9 cellular contexts compared by ENCODE assay signal in the genomic region with DNA sequence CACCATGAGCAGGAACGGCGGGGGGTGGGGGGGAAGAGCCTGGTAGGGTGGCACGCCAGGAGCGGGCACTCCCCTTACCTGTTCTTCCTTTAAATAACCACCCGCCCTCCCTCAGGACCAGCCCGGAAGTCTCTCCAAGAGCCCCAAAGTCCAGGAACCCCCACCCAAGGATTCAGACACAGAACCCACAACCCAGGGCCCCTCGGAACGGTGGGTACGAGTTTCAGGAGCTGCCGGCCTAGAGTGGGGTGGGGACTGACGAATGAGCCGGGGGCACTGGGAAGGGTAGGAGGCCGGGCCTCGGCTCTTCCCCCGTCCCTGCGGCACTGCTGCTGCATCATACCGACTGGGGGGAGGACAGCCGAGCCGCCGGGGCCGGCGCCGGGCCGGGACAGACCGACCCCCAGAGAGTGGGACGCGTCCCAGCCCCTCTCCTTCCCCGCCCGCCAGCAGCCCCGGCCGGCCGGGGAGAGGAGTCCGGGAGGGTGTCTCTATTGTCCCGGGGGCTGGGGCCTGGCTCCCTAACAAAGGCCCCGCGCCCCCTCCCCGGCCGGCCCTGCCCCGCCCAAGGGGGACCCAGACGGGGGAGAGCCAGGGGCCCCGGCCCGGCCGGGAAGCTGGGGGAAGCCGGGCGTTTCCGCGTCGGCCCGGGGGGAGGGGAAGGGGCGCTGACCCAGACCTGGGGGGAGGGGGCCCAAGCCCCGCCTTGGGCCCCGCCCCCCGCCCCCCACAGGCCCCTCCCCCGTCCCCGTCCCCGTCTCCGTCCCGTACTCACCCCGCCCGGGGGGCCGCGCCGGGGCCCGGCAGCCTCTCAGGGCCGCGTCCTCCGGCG. TPM values are rescaled to one million over a fixed set of nuclear protein-coding genes. Genes with fewer than 3 reads are reported as not detected.
DNase-seq lines count a peak whose midpoint lies in the region; ATAC-seq, FAIRE-seq and TF ChIP-seq lines count a peak whose summit lies in the region.
"Had no signal": no experiment of that assay in that cellular context is flagged by ENCODE, and none has a peak within 500 bp of the region (broad histone marks: within the 10 kb centered on the region; RNA-seq: fewer than 3 reads in every experiment).

No MANE protein-coding gene starts in this region.

- 0% methylated on average over 6 of the region's 68 CpGs for WGBS in right lobe of liver (ENCODE audit: insufficient coverage, low coverage, low lambda C conversion rate, missing lambda C conversion rate)

- H3K79me2 ChIP-seq in HCT116 (ENCODE audit: insufficient read depth, low read length), result peaks cover 25% of the 10 kb centered on the region

- no peaks in the 10 kb centered on the region for H4K20me1 ChIP-seq in HCT116 (ENCODE audit: insufficient read depth)

- H3K27ac Mint-ChIP-seq in stimulated activated effector memory CD8-positive, alpha-beta T cell treated with anti-CD3 and anti-CD28 coated beads, Interleukin-12 subunit alpha, Interleukin-12 subunit beta, amount 100 ng/mL, for 72 hours, result peak overlapping the region; percentile 89

- no peak for FAIRE-seq in GM12892 (lab: Jason Lieb, UNC)

- H3K27ac ChIP-seq in HCT116 (ENCODE audit: low read depth, low read length), result peak overlapping the region; percentile 98
- peak overlapping the region; percentile 81 to 99 (median 94) for H3K27ac ChIP-seq in dorsolateral prefrontal cortex
- peak overlapping the region; percentile 90 to 96 (median 92) for H3K27ac ChIP-seq in right lobe of liver

- peak overlapping the region; percentile 95 for H3K4me2 ChIP-seq in HCT116 (ENCODE audit: low read length)

- peaks cover 29 to 35% of the 10 kb centered on the region in 2 experiments for H3K4me1 ChIP-seq in HCT116 (ENCODE audit: control insufficient read depth in 1 of 2, insufficient read depth in 2 of 2, low read length in 2 of 2)
- H3K4me1 ChIP-seq in right lobe of liver, result peaks cover 0 to 3% (median 0%) of the 10 kb centered on the region in 4 donors

- H3K9me3 Mint-ChIP-seq in stimulated activated effector memory CD8-positive, alpha-beta T cell treated with anti-CD3 and anti-CD28 coated beads, Interleukin-12 subunit alpha, Interleukin-12 subunit beta, amount 100 ng/mL, for 72 hours, result no peaks in the 10 kb centered on the region

- RAD21 ChIA-PET in HCT116 (lab: Charles Lee; ENCODE audit: low non-redundant PET in 1 of 2, low total read pairs in 2 of 2, uncharacterized antibody in 2 of 2, unreplicated experiment in 2 of 2), result no interaction called here

- peak overlapping the region; percentile 94 for H3K9ac ChIP-seq in HCT116 (ENCODE audit: low read length)

- peaks cover 37% of the 10 kb centered on the region for H3K4me1 Mint-ChIP-seq in stimulated activated effector memory CD8-positive, alpha-beta T cell treated with anti-CD3 and anti-CD28 coated beads, Interleukin-12 subunit alpha, Interleukin-12 subunit beta, amount 100 ng/mL, for 72 hours

- H3K27me3 ChIP-seq in HCT116 (ENCODE audit: insufficient read depth, low read length), result no peaks in the 10 kb centered on the region
- no peaks in the 10 kb centered on the region for H3K27me3 ChIP-seq in dorsolateral prefrontal cortex
- H3K27me3 ChIP-seq in right lobe of liver, result no peaks in the 10 kb centered on the region

- TF ChIP-seq CTCF in HCT116 (IDR thresholded peaks at IDR 0.05 in 2 of 3, conservative IDR thresholded peaks at IDR 0.05 in 1 of 3; ENCODE audit: borderline replicate concordance in 1 of 3, insufficient read depth in 1 of 3, low read depth in 2 of 3, low read length in 2 of 3) (no peak), NB4 (IDR thresholded peaks at IDR 0.05; ENCODE audit: low read depth, low read length) (no peak), dorsolateral prefrontal cortex (IDR thresholded peaks at IDR 0.05 in 54 of 56, conservative IDR thresholded peaks at IDR 0.05 in 2 of 56; ENCODE audit: low read depth in 1 of 56, partially characterized antibody in 56 of 56) (no peak), right lobe of liver (IDR thresholded peaks at IDR 0.05) (no peak)

- H3K4me3 ChIP-seq in HCT116 (replicated peaks in 1 of 2; ENCODE audit: low read depth in 1 of 2, low read length in 2 of 2), result peak overlapping the region; percentile 81 to 88
- peak overlapping the region; percentile 78 for H3K4me3 ChIP-seq in NB4 (ENCODE audit: low read depth, low read length)
- H3K4me3 ChIP-seq in dorsolateral prefrontal cortex, result peak overlapping the region; percentile 58 to 91 (median 81)
- H3K4me3 ChIP-seq in right lobe of liver, result peak overlapping the region; percentile 79 to 96 (median 83)

- CTCF ChIA-PET in HCT116 (lab: Charles Lee), result no interaction called here

- no peaks in the 10 kb centered on the region for H3K9me3 ChIP-seq in HCT116 (ENCODE audit: control insufficient read depth in 1 of 2, insufficient read depth in 1 of 2, low read depth in 1 of 2, low read length in 2 of 2)
- no peaks in the 10 kb centered on the region for H3K9me3 ChIP-seq in right lobe of liver

- DNase-seq in GM12892 (ENCODE audit: insufficient read length) (peak; percentile 87), HCT116 (ENCODE audit: low read depth, low spot score) (no peak), NB4 (ENCODE audit: low read depth) (peak; percentile 75), dorsolateral prefrontal cortex (peak in 3 of 10 donors; percentile 18 to 58 (median 41)), right lobe of liver (peak; percentile 79 to 81 (median 81)), DMS153 (lab: John Stamatoyannopoulos, UW) (no peak)
- DNase-seq in activated CD4-positive, alpha-beta T cell treated with anti-CD3 and anti-CD28 coated beads for 48 hours, result peak; percentile 61
- DNase-seq in stimulated activated effector memory CD8-positive, alpha-beta T cell treated with anti-CD3 and anti-CD28 coated beads, Interleukin-12 subunit alpha, Interleukin-12 subunit beta, amount 100 ng/mL, for 72 hours (ENCODE audit: low spot score in 2 of 2), result peak in 1 of 2 donors; percentile 78

- peaks cover 45% of the 10 kb centered on the region for H3K36me3 Mint-ChIP-seq in stimulated activated effector memory CD8-positive, alpha-beta T cell treated with anti-CD3 and anti-CD28 coated beads, Interleukin-12 subunit alpha, Interleukin-12 subunit beta, amount 100 ng/mL, for 72 hours

- no peak overlapping the region for H2AFZ ChIP-seq in HCT116 (ENCODE audit: low read depth, low read length, poor library complexity, severe bottlenecking)

- peak overlapping the region; percentile 79 for H3K4me3 Mint-ChIP-seq in stimulated activated effector memory CD8-positive, alpha-beta T cell treated with anti-CD3 and anti-CD28 coated beads, Interleukin-12 subunit alpha, Interleukin-12 subunit beta, amount 100 ng/mL, for 72 hours

- no peak for TF ChIP-seq RAD21 in HCT116 (IDR thresholded peaks at IDR 0.05; ENCODE audit: low read depth)

- H3K9me2 ChIP-seq in HCT116 (ENCODE audit: insufficient read depth), result no peaks in the 10 kb centered on the region

- TSS peak; percentile 42 for BruUV-seq in HCT116 (replicated peaks; lab: Mats Ljungman, UMichigan)

- intact Hi-C loops in HCT116 (cut with micrococcal nuclease) (no loop called here), dorsolateral prefrontal cortex (cut with DNase I) (no loop called here), right lobe of liver (cut with DNase I) (loop anchor here in 1 of 2 donors (10.0 kb wide), 1 partner anchor 64 kb away; no protein-coding TSS in a partner anchor)

- peaks cover 24 to 28% of the 10 kb centered on the region in 2 experiments for H3K36me3 ChIP-seq in HCT116 (ENCODE audit: control insufficient read depth in 1 of 2, insufficient read depth in 2 of 2, low read length in 2 of 2)
- H3K36me3 ChIP-seq in right lobe of liver, result peaks cover 0 to 32% (median 13%) of the 10 kb centered on the region in 4 donors

- TF ChIP-seq POLR2A in GM12892 (IDR thresholded peaks at IDR 0.05; ENCODE audit: low read depth, low read length) (no peak), HCT116 (IDR thresholded peaks at IDR 0.05; ENCODE audit: borderline replicate concordance, extremely low read depth, insufficient read depth, insufficient read length) (no peak), NB4 (IDR thresholded peaks at IDR 0.05; ENCODE audit: extremely low read depth, insufficient read length) (no peak), right lobe of liver (IDR thresholded peaks at IDR 0.05) (no peak)

- POLR2A ChIA-PET in HCT116 (lab: Charles Lee), result interaction anchor here (0.6 kb wide), 1 partner anchor 147 kb away, joined by 3 read pairs; no protein-coding TSS in a partner anchor

- ATAC-seq in HCT116, result peak; percentile 33
- peak; percentile 28 to 43 (median 35) for ATAC-seq in right lobe of liver
- peak; percentile 43 for ATAC-seq in stimulated activated effector memory CD8-positive, alpha-beta T cell treated with anti-CD3 and anti-CD28 coated beads, Interleukin-12 subunit alpha, Interleukin-12 subunit beta, amount 100 ng/mL, for 72 hours

TF ChIP-seq in HCT116, 20 proteins besides CTCF, POLR2A, EP300 and RAD21:
- peak; percentile 54; the same call in 1 of the 2 replicates for TF ChIP-seq ZFX (IDR thresholded peaks at IDR 0.05)
- TF ChIP-seq TCF7L2 (IDR thresholded peaks at IDR 0.05; ENCODE audit: borderline replicate concordance, extremely low read depth, insufficient read depth, insufficient read length), result no peak
- peak; percentile 62 for TF ChIP-seq POLR2AphosphoS5 (IDR thresholded peaks at IDR 0.05; ENCODE audit: low read depth, low read length)
- TF ChIP-seq SIN3A (IDR thresholded peaks at IDR 0.05; ENCODE audit: low read depth), result peak; percentile 23; the same call in 1 of the 2 replicates

RNA-seq across cellular contexts. Expression of a gene that starts 0.7 kb away (rescaled TPM):
- polyA plus RNA-seq in GM12892 (2012; ENCODE audit: missing spikeins), result 18.0 TPM
- 86.7 TPM for total RNA-seq in HCT116 (2021; ENCODE audit: unreplicated experiment)
- polyA plus RNA-seq in HCT116 (2012), result 47.9 and 51.0 TPM in 2 replicates
- total RNA-seq in dorsolateral prefrontal cortex, result 100 to 1,000 TPM in 119 of 120 experiments, 10 to 100 TPM in 1; 95.4 to 294 (median 207) TPM
- total RNA-seq in right lobe of liver, result 10 to 100 TPM; 20.3 to 26.8 (median 22.1) TPM

RNA-seq across cellular contexts. Expression of a gene that starts 12.2 kb away (rescaled TPM):
- polyA plus RNA-seq in GM12892 (2012; ENCODE audit: missing spikeins), result 17.1 TPM
- 25.1 TPM for total RNA-seq in HCT116 (2021; ENCODE audit: unreplicated experiment)
- polyA plus RNA-seq in HCT116 (2012), result 23.8 and 26.2 TPM in 2 replicates
- 10 to 100 TPM; 25.4 to 51.8 (median 37.8) TPM for total RNA-seq in dorsolateral prefrontal cortex
- 10 to 100 TPM; 13.8 to 18.0 (median 15.7) TPM for total RNA-seq in right lobe of liver

RNA-seq across cellular contexts. Expression of a gene that starts 20.5 kb away (rescaled TPM):
- 50.1 TPM for polyA plus RNA-seq in GM12892 (2012; ENCODE audit: missing spikeins)
- total RNA-seq in HCT116 (2021; ENCODE audit: unreplicated experiment) (84.3 TPM), dorsolateral prefrontal cortex (10 to 100 TPM; 56.2 to 94.1 (median 72.5) TPM), right lobe of liver (10 to 100 TPM; 22.3 to 35.9 (median 32.0) TPM)
- 43.2 and 52.2 TPM in 2 replicates for polyA plus RNA-seq in HCT116 (2012)

RNA-seq across cellular contexts. Expression of a gene that starts 28.4 kb away (rescaled TPM):
- 1.5 TPM for polyA plus RNA-seq in GM12892 (2012; ENCODE audit: missing spikeins)
- total RNA-seq in HCT116 (2021; ENCODE audit: unreplicated experiment), result 0.37 TPM
- polyA plus RNA-seq in HCT116 (2012), result 0.50 and 0.72 TPM in 2 replicates
- total RNA-seq in dorsolateral prefrontal cortex, result 1 to 10 TPM in 26 of 120 experiments, under 1 TPM in 78, not detected in 16; 0.23 to 3.2 (median 0.64) TPM
- 1 to 10 TPM in 1 of 6 experiments, not detected in 5; 1.5 TPM for total RNA-seq in right lobe of liver
- total RNA-seq: renal cortical epithelial cell had no signal

RNA-seq across cellular contexts. Expression of a gene that starts 57.2 kb away (rescaled TPM):
- 4.0 TPM for polyA plus RNA-seq in GM12892 (2012; ENCODE audit: missing spikeins)
- total RNA-seq in HCT116 (2021; ENCODE audit: unreplicated experiment), result 14.3 TPM
- 8.5 and 11.7 TPM in 2 replicates for polyA plus RNA-seq in HCT116 (2012)
- total RNA-seq in dorsolateral prefrontal cortex, result 1 to 10 TPM in 35 of 120 experiments, under 1 TPM in 74, not detected in 11; 0.19 to 2.8 (median 0.78) TPM
- 1 to 10 TPM in 1 of 6 experiments, under 1 TPM in 5; 0.20 to 1.1 (median 0.40) TPM for total RNA-seq in right lobe of liver

Comparison
In these comparisons a context has a peak if more than half of its experiments do, and no peak if none do; other contexts are left out.
1. DNase-seq: peak in GM12892 (single experiment), NB4 (single experiment), activated CD4-positive, alpha-beta T cell treated with anti-CD3 and anti-CD28 coated beads for 48 hours (single experiment) and right lobe of liver (3 of 3); none in HCT116 (single experiment) and DMS153 (single experiment).
2. Peak in every context shown above with its lines, with median percentiles within 50 percentile points of each other: ATAC-seq, H3K27ac ChIP-seq and H3K4me3 ChIP-seq.